8 cellular contexts compared by ENCODE assay signal in genomic region chr3:133490468-133491351, GRCh38.
A peak's percentile ranks its signal among the peaks of the same experiment; 100 is the strongest.
DNase-seq lines count a peak whose midpoint lies in the region; ATAC-seq and TF ChIP-seq lines count a peak whose summit lies in the region.

No MANE protein-coding gene starts in this region.

- peaks cover 4% of the 10 kb centered on the region for H3K9me3 Mint-ChIP-seq in memory B cell

- H3K27me3 Mint-ChIP-seq in memory B cell: no peaks in the 10 kb centered on the region

- peak; percentile 41 for DNase-seq in activated CD4-positive, CD25-positive, alpha-beta regulatory T cell treated with anti-CD3 and anti-CD28 coated beads, Interleukin-2, amount 50 U/mL, for 16 hours (ENCODE audit: low read depth, low spot score)
- DNase-seq in memory B cell (ENCODE audit: low spot score in 2 of 2): peak; percentile 49 to 58
- no peak for DNase-seq in cortex of kidney (lab: John Stamatoyannopoulos, UW)
- no peak for DNase-seq in RKO (ENCODE audit: low spot score)
- no peak for DNase-seq in NCI-H1092 (lab: John Stamatoyannopoulos, UW)
- DNase-seq in brain microvascular endothelial cell: no peak

- ATAC-seq in GM18499 (IDR thresholded peaks at IDR 0.05; ENCODE audit: insufficient read depth, unreplicated experiment): peak; percentile 69
- peak; percentile 87 for ATAC-seq in HG02763 (IDR thresholded peaks at IDR 0.05; ENCODE audit: unreplicated experiment)
- ATAC-seq in memory B cell (ENCODE audit: low read depth): peak; percentile 96

- H3K27me3 ChIP-seq in brain microvascular endothelial cell (replicated peaks): no peaks in the 10 kb centered on the region

- no peak for TF ChIP-seq CTCF in brain microvascular endothelial cell (IDR thresholded peaks at IDR 0.05; ENCODE audit: low read depth, low read length, missing control alignments)

- H3K4me3 ChIP-seq in brain microvascular endothelial cell (ENCODE audit: low read depth, low read length): no peak overlapping the region

- H3K36me3 ChIP-seq in brain microvascular endothelial cell (replicated peaks): no peaks in the 10 kb centered on the region

- peaks cover 27% of the 10 kb centered on the region for H3K4me1 Mint-ChIP-seq in memory B cell

- H3K4me3 Mint-ChIP-seq in memory B cell: peak overlapping the region; percentile 72

- peaks cover 1% of the 10 kb centered on the region for H3K36me3 Mint-ChIP-seq in memory B cell

- H3K27ac ChIP-seq in brain microvascular endothelial cell: no peak overlapping the region

- H3K27ac Mint-ChIP-seq in memory B cell: peak overlapping the region; percentile 79

- in situ Hi-C loops in brain microvascular endothelial cell (cut with HindIII; ENCODE audit: low pct_ligation_motif_present, low sequenced_read_pairs): loop anchor here (25.0 kb wide), 1 partner anchor 97 kb away; no protein-coding TSS in a partner anchor

Comparison
In these comparisons a context has a peak if more than half of its experiments do, and no peak if none do; other contexts are left out.
1. DNase-seq: peak in activated CD4-positive, CD25-positive, alpha-beta regulatory T cell treated with anti-CD3 and anti-CD28 coated beads, Interleukin-2, amount 50 U/mL, for 16 hours (single experiment) and memory B cell (2 of 2); none in cortex of kidney (single experiment), RKO (single experiment), NCI-H1092 (single experiment) and brain microvascular endothelial cell (single experiment).
2. Peak in every context shown above with its lines, with median percentiles within 50 percentile points of each other: ATAC-seq.